Comparison of ENCODE assay signal across 1 cellular context in the genomic region with DNA sequence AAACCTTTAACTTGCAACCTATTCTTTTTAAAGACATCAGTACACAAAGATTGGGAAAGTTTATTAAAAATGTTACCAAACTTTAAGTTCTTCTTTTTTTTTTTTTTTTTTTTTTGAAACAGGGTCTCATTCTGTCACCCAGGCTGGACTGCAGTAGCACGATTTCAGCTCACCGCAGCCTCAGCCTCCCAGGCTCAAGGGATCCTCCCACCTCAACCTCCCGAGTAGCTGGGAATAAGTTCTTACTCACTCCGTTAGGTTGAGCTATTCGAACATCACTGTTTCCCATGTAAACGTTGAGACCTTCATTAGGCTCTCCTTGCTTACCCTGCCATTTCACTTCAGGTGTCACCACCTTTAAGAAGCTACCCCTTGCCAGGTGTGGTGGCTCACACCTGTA.
A peak's percentile ranks its signal among the peaks of the same experiment; 100 is the strongest.
TF ChIP-seq lines count a peak whose summit lies in the region.

No MANE protein-coding gene starts in this region.

TF ChIP-seq in K562, 482 proteins besides CTCF, POLR2A, EP300 and RAD21:
- TF ChIP-seq ZNF589 (CRISPR knock-in tag; IDR thresholded peaks at IDR 0.05; ENCODE audit: low read depth), result 0 out of 2 replicates have a peak, but pooled peaks have one; percentile 27
- TF ChIP-seq, protein P1, sequence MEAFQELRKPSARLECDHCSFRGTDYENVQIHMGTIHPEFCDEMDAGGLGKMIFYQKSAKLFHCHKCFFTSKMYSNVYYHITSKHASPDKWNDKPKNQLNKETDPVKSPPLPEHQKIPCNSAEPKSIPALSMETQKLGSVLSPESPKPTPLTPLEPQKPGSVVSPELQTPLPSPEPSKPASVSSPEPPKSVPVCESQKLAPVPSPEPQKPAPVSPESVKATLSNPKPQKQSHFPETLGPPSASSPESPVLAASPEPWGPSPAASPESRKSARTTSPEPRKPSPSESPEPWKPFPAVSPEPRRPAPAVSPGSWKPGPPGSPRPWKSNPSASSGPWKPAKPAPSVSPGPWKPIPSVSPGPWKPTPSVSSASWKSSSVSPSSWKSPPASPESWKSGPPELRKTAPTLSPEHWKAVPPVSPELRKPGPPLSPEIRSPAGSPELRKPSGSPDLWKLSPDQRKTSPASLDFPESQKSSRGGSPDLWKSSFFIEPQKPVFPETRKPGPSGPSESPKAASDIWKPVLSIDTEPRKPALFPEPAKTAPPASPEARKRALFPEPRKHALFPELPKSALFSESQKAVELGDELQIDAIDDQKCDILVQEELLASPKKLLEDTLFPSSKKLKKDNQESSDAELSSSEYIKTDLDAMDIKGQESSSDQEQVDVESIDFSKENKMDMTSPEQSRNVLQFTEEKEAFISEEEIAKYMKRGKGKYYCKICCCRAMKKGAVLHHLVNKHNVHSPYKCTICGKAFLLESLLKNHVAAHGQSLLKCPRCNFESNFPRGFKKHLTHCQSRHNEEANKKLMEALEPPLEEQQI (IDR thresholded peaks at IDR 0.05), result no peak
TF ChIP-seq in K562: peak in this region for 1.
